In genomic region chr14:28151931-28152330, GRCh38 we compare ENCODE assay signal across 29 cellular contexts.
"Had no signal": no experiment of that assay in that cellular context is flagged by ENCODE, and none has a peak within 500 bp of the region (broad histone marks: within the 10 kb centered on the region; RNA-seq: fewer than 3 reads in every experiment).

No MANE protein-coding gene starts in this region.

- FAIRE-seq: bronchial epithelial cell, TTC549 had no signal

- ATAC-seq: activated CD8-positive, alpha-beta T cell treated with anti-CD3 and anti-CD28 coated beads for 36 hours; activated naive CD8-positive, alpha-beta T cell treated with anti-CD3 and anti-CD28 coated beads, Interleukin-2, amount 50 U/mL, for 24 hours had no signal

- H3K9me3 ChIP-seq: ascending aorta had no signal

- H3K4me3 ChIP-seq: ascending aorta, cardiac muscle cell had no signal

- H3K27me3 ChIP-seq: ascending aorta, cardiac muscle cell had no signal

- DNase-seq: activated B cell treated with CpG ODN at 0.5 μM for 24 hours; activated CD4-positive, alpha-beta memory T cell treated with anti-CD3 and anti-CD28 coated beads for 36 hours; activated CD4-positive, alpha-beta T cell treated with anti-CD3 and anti-CD28 coated beads for 4 hours; activated CD4-positive, alpha-beta T cell treated with anti-CD3 and anti-CD28 coated beads, Interleukin-2, amount 10 ng/mL, durations not matched to agents 24 days and 14 days; activated CD4-positive, alpha-beta T cell treated with anti-CD3 and anti-CD28 coated beads, Interleukin-2, amount 50 U/mL, for 1 hour; activated CD4-positive, alpha-beta T cell treated with anti-CD3 and anti-CD28 coated beads, Interleukin-2, amount 50 U/mL, for 4 hours; activated CD4-positive, CD25-positive, alpha-beta regulatory T cell treated with anti-CD3 and anti-CD28 coated beads, Interleukin-2, amount 50 U/mL, for 72 hours; activated CD8-positive, alpha-beta memory T cell treated with anti-CD3 and anti-CD28 coated beads, Interleukin-2, amount 50 U/mL, for 48 hours; activated CD8-positive, alpha-beta T cell treated with anti-CD3 and anti-CD28 coated beads for 36 hours; activated effector memory CD4-positive, alpha-beta T cell treated with Interleukin-2 at 50 U/mL for 16 hours; activated gamma-delta T cell; activated naive CD4-positive, alpha-beta T cell treated with anti-CD3 and anti-CD28 coated beads, Interleukin-2, amount 10 ng/mL, durations not matched to agents 7 days and 5 days; activated naive CD4-positive, alpha-beta T cell treated with Interleukin-2 at 50 U/mL for 16 hours; activated naive CD8-positive, alpha-beta T cell treated with anti-CD3 and anti-CD28 coated beads, Interleukin-2, amount 10 ng/mL, durations not matched to agents 7 days and 5 days; activated naive CD8-positive, alpha-beta T cell treated with anti-CD3 and anti-CD28 coated beads, Interleukin-2, amount 50 U/mL, for 24 hours; activated T-cell treated with anti-CD3 and anti-CD28 coated beads, Interleukin-2, amount 50 U/mL, for 24 hours; activated T-cell treated with anti-CD3 and anti-CD28 coated beads, Interleukin-2, amount 50 U/mL, for 48 hours; amygdala; anterior cingulate cortex; caudate nucleus; cerebellar nuclear complex; T-helper 1 cell; T-helper 2 cell; T-helper 9 cell had no signal

- H3K27ac ChIP-seq: ascending aorta, cardiac muscle cell, VCaP had no signal

- H3K4me1 ChIP-seq: ascending aorta had no signal

- H3K36me3 ChIP-seq: ascending aorta, cardiac muscle cell had no signal
